8 cellular contexts compared by ENCODE assay signal in genomic region chr5:173293817-173294672, GRCh38. TPM values are rescaled to one million over a fixed set of nuclear protein-coding genes. Genes with fewer than 3 reads are reported as not detected.
A peak's percentile ranks its signal among the peaks of the same experiment; 100 is the strongest.
DNase-seq lines count a peak whose midpoint lies in the region; TF ChIP-seq lines count a peak whose summit lies in the region.

No MANE protein-coding gene starts in this region.

- H3K27me3 ChIP-seq in BE2C, result peaks cover 5% of the 10 kb centered on the region; the same call in 1 of the 2 replicates

- H3K4me3 ChIP-seq in BE2C (ENCODE audit: low read depth, low read length), result peak overlapping the region; percentile 53

- DNase-seq in BE2C (peak; percentile 80), GM19240 (ENCODE audit: insufficient read length, low spot score) (peak; percentile 52), HPDE6-E6E7 (ENCODE audit: extremely low spot score) (peak; percentile 74), NOMO-1 treated with dmso at 0.1 percent for 144 hours (lab: John Stamatoyannopoulos, UW; ENCODE audit: unreplicated experiment) (peak; percentile 40), epidermal melanocyte (ENCODE audit: insufficient read length, low spot score) (peak; percentile 77), myocyte (ENCODE audit: low read depth) (peak; percentile 89)
- DNase-seq in activated CD8-positive, alpha-beta memory T cell treated with anti-CD3 and anti-CD28 coated beads, Interleukin-2, amount 50 U/mL, for 1 hour (ENCODE audit: extremely low read depth), result peak; percentile 17
- DNase-seq in stimulated activated CD8-positive, alpha-beta memory T cell treated with anti-CD3 and anti-CD28 coated beads, Interleukin-7, amount 100 ng/mL, for 4 hours (ENCODE audit: low read depth in 2 of 2), result peak; percentile 16 to 35

- H3K36me3 ChIP-seq in BE2C, result no peaks in the 10 kb centered on the region

- peaks cover 12% of the 10 kb centered on the region for H3K4me1 ChIP-seq in BE2C

- H3K9me3 ChIP-seq in BE2C, result no peaks in the 10 kb centered on the region

- TF ChIP-seq CTCF in BE2C (IDR thresholded peaks at IDR 0.05; ENCODE audit: low read depth, low read length), result peak; percentile 93

RNA-seq across cellular contexts. Expression of gene STC2, which starts 34.2 kb away (rescaled TPM):
- polyA plus RNA-seq in BE2C (2012; ENCODE audit: insufficient read depth, insufficient read length, low read depth), result 230 TPM
- 482 and 489 TPM in 2 replicates for total RNA-seq in myocyte
- 203 TPM for polyA plus RNA-seq in myocyte (2012)

RNA-seq across cellular contexts. Expression of gene NKX2-5, which starts 59.0 kb away (rescaled TPM):
- not detected for polyA plus RNA-seq in BE2C (2012; ENCODE audit: insufficient read depth, insufficient read length, low read depth)
- not detected in 2 replicates for total RNA-seq in myocyte
- polyA plus RNA-seq in myocyte (2012), result 0.09 TPM

Comparison
In these comparisons a context has a peak if more than half of its experiments do, and no peak if none do; other contexts are left out.
1. Peak in every context shown above with its lines: DNase-seq and H3K4me3 ChIP-seq.
2. DNase-seq: peak in every context shown above with its lines; median percentile 89 in myocyte; 80 in BE2C; 77 in epidermal melanocyte; 74 in HPDE6-E6E7; 52 in GM19240; 40 in NOMO-1 treated with dmso at 0.1 percent for 144 hours; 26 in stimulated activated CD8-positive, alpha-beta memory T cell treated with anti-CD3 and anti-CD28 coated beads, Interleukin-7, amount 100 ng/mL, for 4 hours; 17 in activated CD8-positive, alpha-beta memory T cell treated with anti-CD3 and anti-CD28 coated beads, Interleukin-2, amount 50 U/mL, for 1 hour.